ENCODE assay signal across 11 cellular contexts in the genomic region with DNA sequence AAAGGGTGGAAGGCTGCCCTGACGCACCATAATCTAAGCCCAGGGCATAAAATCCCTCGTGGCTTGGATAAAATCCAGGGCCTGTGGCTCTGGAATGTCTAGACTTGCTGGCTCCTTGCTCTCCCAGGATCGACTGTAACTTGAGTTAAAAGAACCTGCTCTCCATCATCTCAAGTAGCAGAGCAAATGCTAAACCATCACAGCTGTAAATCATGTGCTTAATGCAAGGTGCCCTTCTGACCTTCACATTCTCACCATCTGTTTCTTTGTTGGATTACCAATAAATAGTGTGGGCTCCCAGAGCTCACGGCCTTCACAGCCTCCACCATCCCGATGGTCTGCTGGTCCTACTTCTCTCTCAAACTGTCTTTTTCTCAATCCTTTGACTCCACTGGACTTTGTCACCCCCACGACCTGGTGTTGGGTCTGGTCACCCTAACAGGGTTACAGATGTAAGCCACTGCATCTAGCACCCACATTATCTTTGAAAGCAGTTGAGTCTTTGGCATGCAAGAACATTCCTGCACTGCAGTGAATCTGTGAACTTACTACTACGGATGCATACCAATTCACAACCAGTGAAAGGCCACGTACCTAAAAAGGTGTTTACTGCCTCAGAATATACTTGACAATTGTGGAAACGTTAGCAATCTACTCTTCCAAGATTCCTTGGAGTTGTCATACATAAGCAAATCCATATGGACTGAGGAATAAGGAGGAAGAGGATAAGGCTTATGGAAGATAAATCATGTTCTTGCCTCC. TPM values are rescaled to one million over a fixed set of nuclear protein-coding genes. Genes with fewer than 3 reads are reported as not detected.
DNase-seq lines count a peak whose midpoint lies in the region; ATAC-seq and TF ChIP-seq lines count a peak whose summit lies in the region.
"Had no signal": no experiment of that assay in that cellular context is flagged by ENCODE, and none has a peak within 500 bp of the region (broad histone marks: within the 10 kb centered on the region; RNA-seq: fewer than 3 reads in every experiment).

No MANE protein-coding gene starts in this region.

- H3K36me3 Mint-ChIP-seq in mesothelial cell of epicardium: peaks cover 29% of the 10 kb centered on the region

- H3K4me3 ChIP-seq in DND-41 (ENCODE audit: low read depth in 1 of 2, low read length in 2 of 2) (no peak overlapping the region), NB4 (ENCODE audit: low read depth, low read length) (no peak overlapping the region), astrocyte of the cerebellum (ENCODE audit: low read depth, low read length) (no peak overlapping the region), ovary (no peak overlapping the region)
- H3K4me3 ChIP-seq: colonic mucosa had no signal

- no peaks in the 10 kb centered on the region for H3K4me1 ChIP-seq in DND-41 (ENCODE audit: insufficient read depth, low read length)
- no peaks in the 10 kb centered on the region for H3K4me1 ChIP-seq in ovary (ENCODE audit: insufficient read depth)
- H3K4me1 ChIP-seq: colonic mucosa had no signal

- no peak for TF ChIP-seq EP300 in ovary (IDR thresholded peaks at IDR 0.05)

- ATAC-seq in DND-41 (ENCODE audit: insufficient read depth, low read depth) (0 out of 3 replicates have a peak, but pooled peaks have one; percentile 12), GM18867 (IDR thresholded peaks at IDR 0.05; ENCODE audit: unreplicated experiment) (no peak)

- H3K27ac ChIP-seq in DND-41 (ENCODE audit: low read length) (no peak overlapping the region), ovary (no peak overlapping the region)
- H3K27ac ChIP-seq: colonic mucosa had no signal

- H3K79me2 ChIP-seq in DND-41 (ENCODE audit: insufficient read depth, low read length): no peaks in the 10 kb centered on the region

- H3K27me3 ChIP-seq in DND-41 (ENCODE audit: insufficient read depth, low read length, poor library complexity): no peaks in the 10 kb centered on the region
- no peaks in the 10 kb centered on the region for H3K27me3 ChIP-seq in ovary
- H3K27me3 ChIP-seq: colonic mucosa had no signal

- DNase-seq in DND-41 (no peak), NB4 (ENCODE audit: low read depth) (no peak), astrocyte of the cerebellum (ENCODE audit: low read depth) (peak; percentile 63), mesothelial cell of epicardium (ENCODE audit: low spot score in 2 of 2, unreplicated experiment in 2 of 2) (no peak), ovary (no peak), NCI-H1105 (lab: John Stamatoyannopoulos, UW) (no peak)
- no peak for DNase-seq in stimulated activated CD4-positive, alpha-beta T cell treated with anti-CD3 and anti-CD28 coated beads, Interleukin-15, amount 100 ng/mL, for 24 hours
- DNase-seq: activated CD4-positive, alpha-beta memory T cell treated with anti-CD3 and anti-CD28 coated beads, Interleukin-2, amount 10 ng/mL, durations not matched to agents 7 days and 5 days; colonic mucosa; retina had no signal

- H3K4me2 ChIP-seq in DND-41 (ENCODE audit: insufficient read depth, low read length): no peak overlapping the region

- TF ChIP-seq CTCF in DND-41 (IDR thresholded peaks at IDR 0.05; ENCODE audit: borderline replicate concordance, extremely low read depth, low read length, poor library complexity, severe bottlenecking): no peak
- no peak for TF ChIP-seq CTCF in NB4 (IDR thresholded peaks at IDR 0.05; ENCODE audit: low read depth, low read length)
- TF ChIP-seq CTCF in astrocyte of the cerebellum (IDR thresholded peaks at IDR 0.05; ENCODE audit: low read depth, low read length, missing control alignments): no peak
- TF ChIP-seq CTCF in mesothelial cell of epicardium (IDR thresholded peaks at IDR 0.05; ENCODE audit: unreplicated experiment): no peak
- TF ChIP-seq CTCF in ovary (IDR thresholded peaks at IDR 0.05): no peak

- peak overlapping the region; percentile 80 for H3K27ac Mint-ChIP-seq in mesothelial cell of epicardium
- H3K27ac Mint-ChIP-seq: activated CD4-positive, alpha-beta memory T cell treated with anti-CD3 and anti-CD28 coated beads, Interleukin-2, amount 10 ng/mL, durations not matched to agents 7 days and 5 days had no signal

- H2AFZ ChIP-seq in DND-41 (ENCODE audit: low read depth, low read length): no peak overlapping the region

- peaks cover 6% of the 10 kb centered on the region for H4K20me1 ChIP-seq in DND-41 (ENCODE audit: insufficient read depth, low read length)

- H3K36me3 ChIP-seq in DND-41 (ENCODE audit: insufficient read depth, low read length) (peaks cover 53% of the 10 kb centered on the region), ovary (no peaks in the 10 kb centered on the region)

- H3K9me3 ChIP-seq in DND-41 (ENCODE audit: insufficient read depth, low read length, severe bottlenecking): no peaks in the 10 kb centered on the region
- H3K9me3 ChIP-seq in ovary: no peaks in the 10 kb centered on the region
- H3K9me3 ChIP-seq: colonic mucosa had no signal

- H3K4me1 Mint-ChIP-seq in mesothelial cell of epicardium: peaks cover 11% of the 10 kb centered on the region
- H3K4me1 Mint-ChIP-seq: activated CD4-positive, alpha-beta memory T cell treated with anti-CD3 and anti-CD28 coated beads, Interleukin-2, amount 10 ng/mL, durations not matched to agents 7 days and 5 days had no signal

- no peaks in the 10 kb centered on the region for H3K27me3 Mint-ChIP-seq in mesothelial cell of epicardium (ENCODE audit: low read depth)

- in situ Hi-C loops in astrocyte of the cerebellum (cut with HindIII; ENCODE audit: low sequenced_read_pairs): no loop called here

- no peak overlapping the region for H3K4me3 Mint-ChIP-seq in mesothelial cell of epicardium
- H3K4me3 Mint-ChIP-seq: activated CD4-positive, alpha-beta memory T cell treated with anti-CD3 and anti-CD28 coated beads, Interleukin-2, amount 10 ng/mL, durations not matched to agents 7 days and 5 days had no signal

- H3K9me3 Mint-ChIP-seq in mesothelial cell of epicardium: no peaks in the 10 kb centered on the region
- H3K9me3 Mint-ChIP-seq: activated CD4-positive, alpha-beta memory T cell treated with anti-CD3 and anti-CD28 coated beads, Interleukin-2, amount 10 ng/mL, durations not matched to agents 7 days and 5 days had no signal

- TF ChIP-seq POLR2A in NB4 (IDR thresholded peaks at IDR 0.05; ENCODE audit: extremely low read depth, insufficient read length) (peak; percentile 14), ovary (IDR thresholded peaks at IDR 0.05) (no peak)

- intact Hi-C loops in ovary (cut with DNase I): no loop called here

- WGBS in ovary, 3 donors: 33 to 36% (median 34%) methylated on average over 9 of the region's 9 CpGs

- no peak overlapping the region for H3K9ac ChIP-seq in DND-41 (ENCODE audit: low read depth, low read length)

RNA-seq across cellular contexts. Expression of a gene that starts 15.3 kb away (rescaled TPM):
- total RNA-seq in mesothelial cell of epicardium (176 to 177 TPM (median 177 TPM) in 3 replicates), ovary (100 to 1,000 TPM; 168 to 390 (median 281) TPM)
- 100 to 1,000 TPM; 222 to 406 TPM for polyA plus RNA-seq in ovary

RNA-seq across cellular contexts. Expression of a gene that starts 39.0 kb away (rescaled TPM):
- total RNA-seq in mesothelial cell of epicardium: 57.6 to 70.7 TPM (median 66.7 TPM) in 3 replicates
- total RNA-seq in ovary: 10 to 100 TPM; 42.1 to 60.9 (median 50.7) TPM
- 10 to 100 TPM; 34.9 to 57.6 TPM for polyA plus RNA-seq in ovary
